ENCODE assay signal across 8 cellular contexts in genomic region chr3:149812165-149812605, GRCh38. TPM values are rescaled to one million over a fixed set of nuclear protein-coding genes. Genes with fewer than 3 reads are reported as not detected.
A peak's percentile ranks its signal among the peaks of the same experiment; 100 is the strongest.
DNase-seq lines count a peak whose midpoint lies in the region; ATAC-seq and TF ChIP-seq lines count a peak whose summit lies in the region.

No MANE protein-coding gene starts in this region.

- no peaks in the 10 kb centered on the region for H3K27me3 Mint-ChIP-seq in mesothelial cell of epicardium (ENCODE audit: low read depth)

- TF ChIP-seq POLR2A in heart left ventricle (IDR thresholded peaks at IDR 0.05) (no peak), vagina (IDR thresholded peaks at IDR 0.05) (no peak)

- H3K36me3 ChIP-seq in heart left ventricle (no peaks in the 10 kb centered on the region), brain microvascular endothelial cell (replicated peaks) (no peaks in the 10 kb centered on the region), vagina (no peaks in the 10 kb centered on the region)

- WGBS in heart left ventricle, 4 donors: 17 to 37% (median 23%) methylated on average over 7 to 13 of the region's 13 CpGs

- H3K4me1 ChIP-seq in heart left ventricle: peaks cover 0 to 51% (median 35%) of the 10 kb centered on the region in 12 donors
- peaks cover 39% of the 10 kb centered on the region for H3K4me1 ChIP-seq in vagina

- ATAC-seq in heart left ventricle (no peak), left ventricle myocardium superior (no peak), HG03097 (IDR thresholded peaks at IDR 0.05; ENCODE audit: low FRiP score, unreplicated experiment) (no peak)

- no peak for DNase-seq in heart left ventricle
- no peak for DNase-seq in left ventricle myocardium superior
- DNase-seq in brain microvascular endothelial cell: no peak
- no peak for DNase-seq in mesothelial cell of epicardium (ENCODE audit: low spot score in 2 of 2, unreplicated experiment in 2 of 2)
- DNase-seq in vagina (ENCODE audit: extremely low spot score in 2 of 2): no peak
- DNase-seq in NCI-H2029 (lab: John Stamatoyannopoulos, UW): no peak
- no peak for DNase-seq in CD1c-positive myeloid dendritic cell (ENCODE audit: extremely low spot score)

- no peaks in the 10 kb centered on the region for H3K36me3 Mint-ChIP-seq in mesothelial cell of epicardium

- H3K27ac ChIP-seq in heart left ventricle: peak overlapping the region; percentile 89 to 99 (median 98)
- H3K27ac ChIP-seq in brain microvascular endothelial cell: peak overlapping the region; percentile 89
- peak overlapping the region; percentile 100 for H3K27ac ChIP-seq in vagina

- H3K9me3 ChIP-seq in heart left ventricle: no peaks in the 10 kb centered on the region
- no peaks in the 10 kb centered on the region for H3K9me3 ChIP-seq in vagina

- no peaks in the 10 kb centered on the region for H3K9me3 Mint-ChIP-seq in mesothelial cell of epicardium

- intact Hi-C loops in heart left ventricle (cut with DNase I) (loop anchor here in 1 of 10 donors (5.0 kb wide), 1 partner anchor 60 kb away; the partner anchor contains the start of gene COMMD2), left ventricle myocardium superior (cut with micrococcal nuclease) (no loop called here), vagina (cut with DNase I) (no loop called here)

- H3K27me3 ChIP-seq in heart left ventricle: no peaks in the 10 kb centered on the region
- H3K27me3 ChIP-seq in brain microvascular endothelial cell (replicated peaks): no peaks in the 10 kb centered on the region
- H3K27me3 ChIP-seq in vagina: no peaks in the 10 kb centered on the region

- TF ChIP-seq CTCF in heart left ventricle (IDR thresholded peaks at IDR 0.05): no peak
- no peak for TF ChIP-seq CTCF in brain microvascular endothelial cell (IDR thresholded peaks at IDR 0.05; ENCODE audit: low read depth, low read length, missing control alignments)
- no peak for TF ChIP-seq CTCF in mesothelial cell of epicardium (IDR thresholded peaks at IDR 0.05; ENCODE audit: unreplicated experiment)
- no peak for TF ChIP-seq CTCF in vagina (IDR thresholded peaks at IDR 0.05)

- in situ Hi-C loops in brain microvascular endothelial cell (cut with HindIII; ENCODE audit: low pct_ligation_motif_present, low sequenced_read_pairs): no loop called here

- peak overlapping the region; percentile 98 for H3K4me3 Mint-ChIP-seq in mesothelial cell of epicardium

- peak overlapping the region; percentile 48 to 91 (median 78) for H3K4me3 ChIP-seq in heart left ventricle
- peak overlapping the region; percentile 90 for H3K4me3 ChIP-seq in brain microvascular endothelial cell (ENCODE audit: low read depth, low read length)
- H3K4me3 ChIP-seq in vagina: peak overlapping the region; percentile 58 to 92

- H3K27ac Mint-ChIP-seq in mesothelial cell of epicardium: peak overlapping the region; percentile 99

- peaks cover 31% of the 10 kb centered on the region for H3K4me1 Mint-ChIP-seq in mesothelial cell of epicardium

RNA-seq across cellular contexts. Expression of gene RNF13, which starts 0.8 kb away (rescaled TPM):
- total RNA-seq in heart left ventricle: 10 to 100 TPM; 44.7 to 77.6 (median 58.1) TPM
- 10 to 100 TPM; 21.4 to 51.7 TPM for polyA plus RNA-seq in heart left ventricle
- total RNA-seq in left ventricle myocardium superior: 51.2 TPM
- 29.8 to 38.0 TPM (median 30.9 TPM) in 3 replicates for total RNA-seq in mesothelial cell of epicardium
- total RNA-seq in vagina: 66.0 TPM

RNA-seq across cellular contexts. Expression of gene ANKUB1, which starts 19.8 kb away (rescaled TPM):
- total RNA-seq in heart left ventricle (not detected), left ventricle myocardium superior (not detected), mesothelial cell of epicardium (0.13 to 0.34 TPM in 2 of 3 replicates, not detected in the other), vagina (not detected)
- not detected for polyA plus RNA-seq in heart left ventricle

RNA-seq across cellular contexts. Expression of gene COMMD2, which starts 59.9 kb away (rescaled TPM):
- 10 to 100 TPM in 8 of 9 donors, 1 to 10 TPM in 1; 9.9 to 25.8 (median 18.1) TPM for total RNA-seq in heart left ventricle
- 10 to 100 TPM in 1 of 2 donors, 1 to 10 TPM in 1; 4.5 to 17.3 TPM for polyA plus RNA-seq in heart left ventricle
- 16.8 TPM for total RNA-seq in left ventricle myocardium superior
- total RNA-seq in mesothelial cell of epicardium: 49.6 to 55.7 TPM (median 52.4 TPM) in 3 replicates
- total RNA-seq in vagina: 18.9 TPM
